8 cellular contexts compared by ENCODE assay signal in the genomic region with DNA sequence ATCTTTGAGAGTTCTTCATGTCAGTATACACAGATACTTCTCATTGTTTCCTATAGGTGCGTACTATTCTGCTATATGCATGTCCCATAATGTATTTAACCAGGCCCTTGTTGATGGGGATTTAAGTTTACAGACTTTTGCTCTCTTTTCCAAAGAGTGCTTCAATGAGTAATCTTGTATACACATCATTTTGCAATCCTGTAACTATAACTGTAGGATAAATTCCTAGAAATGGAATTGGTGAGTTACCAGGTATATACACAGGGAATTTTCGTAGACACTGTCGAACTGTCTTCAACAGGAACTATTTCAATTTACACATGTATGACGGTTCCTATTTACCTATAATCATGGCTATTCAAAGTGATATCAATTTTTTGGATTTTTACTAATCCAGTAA.
"Had no signal": no experiment of that assay in that cellular context is flagged by ENCODE, and none has a peak within 500 bp of the region (broad histone marks: within the 10 kb centered on the region; RNA-seq: fewer than 3 reads in every experiment).

No MANE protein-coding gene starts in this region.

- FAIRE-seq: H1, H54 had no signal

- H3K4me3 ChIP-seq: GM23338 had no signal

- H2AFZ ChIP-seq: GM23338 had no signal

- DNase-seq: H9, HCEC 1CT, KBM-7 had no signal

- H3K9ac ChIP-seq: KMS-11 had no signal

- H3K27ac ChIP-seq: HL-60, KMS-11 had no signal

- ATAC-seq: GM23338 had no signal

- H3K4me2 ChIP-seq: GM23338, KMS-11 had no signal
